Comparison of ENCODE assay signal across 21 cellular contexts in the genomic region with DNA sequence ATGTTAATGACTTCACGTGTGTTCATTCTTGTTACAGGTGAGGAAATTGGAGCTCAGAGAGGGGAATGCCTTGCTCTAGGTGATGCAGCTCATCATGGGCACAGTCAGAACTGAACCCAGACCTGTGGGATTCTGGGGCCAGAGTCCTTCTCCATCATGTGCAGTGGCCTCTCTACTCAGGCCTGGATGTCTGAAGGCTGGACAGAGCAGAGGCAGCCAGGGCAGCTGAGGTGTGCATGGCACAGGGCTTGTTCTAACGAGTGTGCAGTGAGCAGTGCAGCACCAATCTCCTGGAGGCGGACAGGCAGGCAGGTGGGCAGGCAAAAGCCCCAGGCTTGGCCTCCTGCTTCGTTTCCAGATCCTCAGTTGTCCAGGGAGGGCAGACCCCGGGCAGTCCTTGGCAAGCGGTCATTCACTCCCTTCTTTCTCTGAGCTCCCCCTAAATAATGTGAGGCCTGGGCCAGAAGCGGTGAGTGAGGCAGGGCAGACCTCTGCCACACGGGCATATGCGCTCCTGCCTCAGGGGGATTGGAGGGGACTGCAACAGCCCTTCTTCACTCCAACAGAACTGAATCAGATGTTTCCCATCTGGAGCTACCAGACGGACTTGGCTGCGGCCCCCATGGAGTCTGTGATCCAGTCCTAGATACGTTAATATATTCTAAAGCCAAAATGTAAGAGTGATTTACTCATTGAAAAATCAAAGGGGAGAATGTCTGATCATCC.
"Had no signal": no experiment of that assay in that cellular context is flagged by ENCODE, and none has a peak within 500 bp of the region (broad histone marks: within the 10 kb centered on the region; RNA-seq: fewer than 3 reads in every experiment).

No MANE protein-coding gene starts in this region.

- H3K4me3 ChIP-seq: ascending aorta, esophagus muscularis mucosa, gastroesophageal sphincter, heart right ventricle, lower lobe of right lung, suprapubic skin had no signal

- H3K36me3 ChIP-seq: ascending aorta, esophagus muscularis mucosa, gastroesophageal sphincter, heart right ventricle, lower lobe of right lung, suprapubic skin had no signal

- H3K9me3 ChIP-seq: ascending aorta, esophagus muscularis mucosa, gastroesophageal sphincter, heart right ventricle, lower lobe of right lung, suprapubic skin had no signal

- H3K27ac ChIP-seq: ascending aorta, esophagus muscularis mucosa, gastroesophageal sphincter, heart right ventricle, lower lobe of right lung, suprapubic skin had no signal

- DNase-seq: activated B cell treated with CpG ODN at 0.5 μM for 24 hours; activated CD4-positive, alpha-beta memory T cell treated with anti-CD3 and anti-CD28 coated beads, Interleukin-2, amount 10 ng/mL, durations not matched to agents 7 days and 5 days; activated CD4-positive, alpha-beta T cell treated with anti-CD3 and anti-CD28 coated beads for 48 hours; activated effector memory CD4-positive, alpha-beta T cell treated with Interleukin-2 at 50 U/mL for 16 hours; activated naive CD4-positive, alpha-beta T cell treated with anti-CD3 and anti-CD28 coated beads, Interleukin-2, amount 10 ng/mL, durations not matched to agents 7 days and 5 days; activated T-cell treated with anti-CD3 and anti-CD28 coated beads, Interleukin-2, amount 50 U/mL, for 48 hours; cortex of kidney; effector CD8-positive, alpha-beta T cell; heart right ventricle; left colon; lower lobe of right lung; naive thymus-derived CD8-positive, alpha-beta T cell; stimulated activated naive CD8-positive, alpha-beta T cell treated with anti-CD3 and anti-CD28 coated beads, Interleukin-15, Interleukin-2, amounts not matched to agents 100 U/mL and 50 U/mL, for 24 hours; T-helper 1 cell; T-helper 9 cell; trophoblast cell had no signal

- H3K9me3 Mint-ChIP-seq: activated B cell treated with CpG ODN at 0.5 μM for 24 hours; activated CD4-positive, alpha-beta memory T cell treated with anti-CD3 and anti-CD28 coated beads, Interleukin-2, amount 10 ng/mL, durations not matched to agents 7 days and 5 days; activated naive CD4-positive, alpha-beta T cell treated with anti-CD3 and anti-CD28 coated beads, Interleukin-2, amount 10 ng/mL, durations not matched to agents 7 days and 5 days; central memory CD8-positive, alpha-beta T cell; naive thymus-derived CD8-positive, alpha-beta T cell had no signal

- H3K27me3 ChIP-seq: ascending aorta, suprapubic skin had no signal

- H3K4me3 Mint-ChIP-seq: activated B cell treated with CpG ODN at 0.5 μM for 24 hours; activated CD4-positive, alpha-beta memory T cell treated with anti-CD3 and anti-CD28 coated beads, Interleukin-2, amount 10 ng/mL, durations not matched to agents 7 days and 5 days; activated naive CD4-positive, alpha-beta T cell treated with anti-CD3 and anti-CD28 coated beads, Interleukin-2, amount 10 ng/mL, durations not matched to agents 7 days and 5 days; central memory CD8-positive, alpha-beta T cell; naive thymus-derived CD8-positive, alpha-beta T cell had no signal

- H3K4me1 Mint-ChIP-seq: activated B cell treated with CpG ODN at 0.5 μM for 24 hours; activated naive CD4-positive, alpha-beta T cell treated with anti-CD3 and anti-CD28 coated beads, Interleukin-2, amount 10 ng/mL, durations not matched to agents 7 days and 5 days; central memory CD8-positive, alpha-beta T cell had no signal

- H3K36me3 Mint-ChIP-seq: activated naive CD4-positive, alpha-beta T cell treated with anti-CD3 and anti-CD28 coated beads, Interleukin-2, amount 10 ng/mL, durations not matched to agents 7 days and 5 days; naive thymus-derived CD8-positive, alpha-beta T cell had no signal

- H3K27ac Mint-ChIP-seq: activated B cell treated with CpG ODN at 0.5 μM for 24 hours; activated CD4-positive, alpha-beta memory T cell treated with anti-CD3 and anti-CD28 coated beads, Interleukin-2, amount 10 ng/mL, durations not matched to agents 7 days and 5 days; activated naive CD4-positive, alpha-beta T cell treated with anti-CD3 and anti-CD28 coated beads, Interleukin-2, amount 10 ng/mL, durations not matched to agents 7 days and 5 days; naive thymus-derived CD8-positive, alpha-beta T cell had no signal

- ATAC-seq: gastroesophageal sphincter; heart right ventricle; left colon; lower lobe of right lung; naive thymus-derived CD8-positive, alpha-beta T cell; stimulated activated naive CD8-positive, alpha-beta T cell treated with anti-CD3 and anti-CD28 coated beads, Interleukin-15, Interleukin-2, amounts not matched to agents 100 U/mL and 50 U/mL, for 24 hours had no signal

- H3K4me1 ChIP-seq: esophagus muscularis mucosa, gastroesophageal sphincter, heart right ventricle, lower lobe of right lung, suprapubic skin had no signal
